In genomic region chr1:218796773-218797172, GRCh38 we compare ENCODE assay signal across 3 cellular contexts.
TF ChIP-seq lines count a peak whose summit lies in the region.

No MANE protein-coding gene starts in this region.

TF ChIP-seq in HepG2, 621 proteins besides CTCF, POLR2A, EP300 and RAD21:
- TF ChIP-seq ZNF550 (CRISPR knock-in tag; IDR thresholded peaks at IDR 0.05; ENCODE audit: borderline replicate concordance), result no peak
- TF ChIP-seq ZNF441 (CRISPR knock-in tag; IDR thresholded peaks at IDR 0.05; ENCODE audit: borderline replicate concordance), result no peak
- TF ChIP-seq MAFF (IDR thresholded peaks at IDR 0.05; ENCODE audit: low read depth, low read length), result 0 out of 2 replicates have a peak, but pooled peaks have one; percentile 26
- TF ChIP-seq MAFK (conservative IDR thresholded peaks at IDR 0.05 in 1 of 2, IDR thresholded peaks at IDR 0.05 in 1 of 2; ENCODE audit: low read length in 2 of 2), result peak; percentile 23 to 29; a peak in 1 of 4 replicates
- TF ChIP-seq BHLHE40 (IDR thresholded peaks at IDR 0.05; ENCODE audit: low read length), result no peak
- TF ChIP-seq ZNF121 (CRISPR knock-in tag; IDR thresholded peaks at IDR 0.05), result no peak
- no peak for TF ChIP-seq TFE3 (CRISPR knock-in tag; IDR thresholded peaks at IDR 0.05)
- TF ChIP-seq HHEX (CRISPR knock-in tag; IDR thresholded peaks at IDR 0.05), result no peak
- no peak for TF ChIP-seq ZFYVE20 (CRISPR knock-in tag; IDR thresholded peaks at IDR 0.05; ENCODE audit: borderline replicate concordance, low read depth)

TF ChIP-seq in A549, 52 proteins besides CTCF, POLR2A, EP300 and RAD21 (continued from another document):
- TF ChIP-seq MAFK (IDR thresholded peaks at IDR 0.05; ENCODE audit: partially characterized antibody), result peak; percentile 53

TF ChIP-seq in K562, 482 proteins besides CTCF, POLR2A, EP300 and RAD21:
- TF ChIP-seq ZNF79 (CRISPR knock-in tag; IDR thresholded peaks at IDR 0.05; ENCODE audit: low read depth), result no peak
- TF ChIP-seq MAFG (tag; conservative IDR thresholded peaks at IDR 0.05), result 0 out of 2 replicates have a peak, but pooled peaks have one; percentile 6
- no peak for TF ChIP-seq ETS2 (tag; IDR thresholded peaks at IDR 0.05; ENCODE audit: borderline replicate concordance, poor library complexity, severe bottlenecking)
